ENCODE assay signal across 2 cellular contexts in the genomic region with DNA sequence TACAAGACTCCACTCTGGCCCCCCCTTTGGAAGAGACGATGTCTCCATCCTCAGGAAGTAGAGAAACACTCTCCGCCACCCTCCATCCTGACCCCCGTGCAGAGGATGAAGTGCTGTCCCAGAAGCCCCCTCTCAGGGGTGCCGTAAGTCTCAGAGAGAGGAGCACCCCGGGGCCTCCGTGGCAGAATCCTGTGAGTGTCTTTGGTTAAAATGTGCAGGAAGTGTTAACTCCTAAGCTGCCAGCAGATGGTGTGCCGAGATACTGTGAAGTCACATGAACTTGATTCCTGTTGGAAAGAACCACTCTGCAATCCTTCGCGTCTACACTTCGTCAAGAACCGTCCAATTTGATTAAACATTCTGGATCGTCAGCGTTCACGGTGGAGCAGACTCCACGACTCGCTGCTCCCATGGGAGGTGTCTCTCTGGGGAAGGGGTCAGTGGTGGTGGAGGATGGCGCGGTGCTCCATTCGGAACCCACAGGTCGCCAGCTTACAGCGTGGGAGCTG.
TF ChIP-seq lines count a peak whose summit lies in the region.

No MANE protein-coding gene starts in this region.

TF ChIP-seq in GM12891, 5 proteins besides CTCF, POLR2A, EP300 and RAD21 (continued from another document):
- TF ChIP-seq POLR2AphosphoS5 (IDR thresholded peaks at IDR 0.05; ENCODE audit: low read depth, low read length): no peak
- no peak for TF ChIP-seq TAF1 (IDR thresholded peaks at IDR 0.05; ENCODE audit: low read depth, low read length)

TF ChIP-seq in IMR-90, 13 proteins besides CTCF, POLR2A, EP300 and RAD21:
- TF ChIP-seq, protein P1, sequence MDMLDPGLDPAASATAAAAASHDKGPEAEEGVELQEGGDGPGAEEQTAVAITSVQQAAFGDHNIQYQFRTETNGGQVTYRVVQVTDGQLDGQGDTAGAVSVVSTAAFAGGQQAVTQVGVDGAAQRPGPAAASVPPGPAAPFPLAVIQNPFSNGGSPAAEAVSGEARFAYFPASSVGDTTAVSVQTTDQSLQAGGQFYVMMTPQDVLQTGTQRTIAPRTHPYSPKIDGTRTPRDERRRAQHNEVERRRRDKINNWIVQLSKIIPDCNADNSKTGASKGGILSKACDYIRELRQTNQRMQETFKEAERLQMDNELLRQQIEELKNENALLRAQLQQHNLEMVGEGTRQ (IDR thresholded peaks at IDR 0.05; ENCODE audit: low read depth, low read length): no peak
- TF ChIP-seq SMC3 (IDR thresholded peaks at IDR 0.05; ENCODE audit: low read depth, low read length): peak; percentile 68
